ENCODE assay signal across 11 cellular contexts in genomic region chr22:27318516-27318915, GRCh38.
A peak's percentile ranks its signal among the peaks of the same experiment; 100 is the strongest.
DNase-seq lines count a peak whose midpoint lies in the region; ATAC-seq and TF ChIP-seq lines count a peak whose summit lies in the region.
"Had no signal": no experiment of that assay in that cellular context is flagged by ENCODE, and none has a peak within 500 bp of the region (broad histone marks: within the 10 kb centered on the region; RNA-seq: fewer than 3 reads in every experiment).

No MANE protein-coding gene starts in this region.

- no peak for TF ChIP-seq CTCF in MCF 10A (IDR thresholded peaks at IDR 0.05; ENCODE audit: unreplicated experiment)
- no peak for TF ChIP-seq CTCF in mammary epithelial cell (conservative IDR thresholded peaks at IDR 0.05 in 1 of 2, IDR thresholded peaks at IDR 0.05 in 1 of 2; ENCODE audit: extremely low read depth in 1 of 2, insufficient read depth in 1 of 2, low read depth in 1 of 2, low read length in 2 of 2)
- TF ChIP-seq CTCF in choroid plexus epithelial cell (conservative IDR thresholded peaks at IDR 0.05; ENCODE audit: low read depth, low read length): no peak
- no peak for TF ChIP-seq CTCF in Calu3 (IDR thresholded peaks at IDR 0.05; ENCODE audit: unreplicated experiment)

- BruUV-seq in MCF 10A (replicated peaks; lab: Mats Ljungman, UMichigan): no TSS peak
- BruUV-seq in mammary epithelial cell (replicated peaks; lab: Mats Ljungman, UMichigan): no TSS peak
- BruUV-seq in Calu3 (replicated peaks; lab: Mats Ljungman, UMichigan): no TSS peak

- no peak overlapping the region for H3K4me2 ChIP-seq in mammary epithelial cell (ENCODE audit: insufficient read depth, low read depth, low read length)

- ATAC-seq in aorta (ENCODE audit: low FRiP score): peak; percentile 31

- H3K4me3 Mint-ChIP-seq in MCF 10A (ENCODE audit: unreplicated experiment): no peak overlapping the region
- H3K4me3 Mint-ChIP-seq in Calu3 (ENCODE audit: low read depth, unreplicated experiment): no peak overlapping the region

- H3K36me3 ChIP-seq in mammary epithelial cell (ENCODE audit: insufficient read depth, low read length) (no peaks in the 10 kb centered on the region), aorta (ENCODE audit: control insufficient read depth in 1 of 2, insufficient read depth in 2 of 2, low read length in 1 of 2) (no peaks in the 10 kb centered on the region)

- WGBS in mammary epithelial cell (ENCODE audit: low coverage, missing lambda C conversion rate): 25% methylated on average over 3 of the region's 3 CpGs
- WGBS in aorta, 2 donors: 33 to 36% methylated on average over 3 of the region's 3 CpGs

- H2AFZ ChIP-seq in mammary epithelial cell (ENCODE audit: low read depth, low read length): no peak overlapping the region

- H3K27me3 ChIP-seq in mammary epithelial cell (ENCODE audit: insufficient read depth, low read length): peaks cover 7% of the 10 kb centered on the region
- H3K27me3 ChIP-seq in aorta (ENCODE audit: control insufficient read depth in 1 of 2, insufficient read depth in 2 of 2, low read length in 1 of 2): no peaks in the 10 kb centered on the region

- no peaks in the 10 kb centered on the region for H3K79me2 ChIP-seq in mammary epithelial cell (ENCODE audit: insufficient read depth, low read length)

- H3K4me1 Mint-ChIP-seq in MCF 10A (ENCODE audit: insufficient read depth, unreplicated experiment): peaks cover 14% of the 10 kb centered on the region
- H3K4me1 Mint-ChIP-seq in Calu3 (ENCODE audit: low read depth, unreplicated experiment): peaks cover 11% of the 10 kb centered on the region

- CTCF ChIA-PET in MCF 10A (lab: Yijun Ruan, JAX) (interaction anchor here (0.6 to 1.1 kb wide), 6 partner anchors 16 to 1388 kb away, joined by 3 to 4 read pairs (median 3); no protein-coding TSS in a partner anchor), mammary epithelial cell (lab: Charles Lee; ENCODE audit: low non-redundant PET) (no interaction called here), Calu3 (lab: Charles Lee) (no interaction called here)

- H3K27me3 Mint-ChIP-seq in MCF 10A (ENCODE audit: insufficient read depth, unreplicated experiment) (peaks cover 61% of the 10 kb centered on the region), Calu3 (ENCODE audit: unreplicated experiment) (peaks cover 35% of the 10 kb centered on the region)

- peak; percentile 22 for DNase-seq in MCF 10A (ENCODE audit: unreplicated experiment)
- no peak for DNase-seq in mammary epithelial cell
- peak; percentile 95 for DNase-seq in choroid plexus epithelial cell (ENCODE audit: low read depth)
- DNase-seq in iris pigment epithelial cell (ENCODE audit: low read depth): peak; percentile 85
- DNase-seq in aorta: peak in 1 of 2 donors; percentile 11
- DNase-seq in central memory CD4-positive, alpha-beta T cell: no peak
- no peak for DNase-seq in Calu3
- DNase-seq in NCI-H2081 treated with DMSO at 0.1 percent for 48 hours (lab: John Stamatoyannopoulos, UW): no peak
- DNase-seq: activated CD8-positive, alpha-beta memory T cell treated with anti-CD3 and anti-CD28 coated beads, Interleukin-2, amount 50 U/mL, for 4 hours; NCI-H524; posterior cingulate gyrus had no signal

- intact Hi-C loops in MCF 10A (cut with micrococcal nuclease) (no loop called here), mammary epithelial cell (cut with micrococcal nuclease) (no loop called here), aorta (cut with DNase I) (no loop called here), Calu3 (cut with micrococcal nuclease; ENCODE audit: unreplicated experiment) (no loop called here)

- no peak overlapping the region for H3K4me3 ChIP-seq in mammary epithelial cell (replicated peaks in 1 of 3; ENCODE audit: insufficient read depth in 1 of 3, low read depth in 2 of 3, low read length in 3 of 3)
- H3K4me3 ChIP-seq in choroid plexus epithelial cell (ENCODE audit: low read depth, low read length): no peak overlapping the region
- no peak overlapping the region for H3K4me3 ChIP-seq in aorta (ENCODE audit: low read length in 2 of 2)

- peaks cover 5% of the 10 kb centered on the region for H3K36me3 Mint-ChIP-seq in MCF 10A (ENCODE audit: insufficient read depth, unreplicated experiment)
- H3K36me3 Mint-ChIP-seq in Calu3 (ENCODE audit: insufficient read depth, unreplicated experiment): no peaks in the 10 kb centered on the region

- dilution Hi-C loops in mammary epithelial cell (cut with HindIII; ENCODE audit: low sequenced_read_pairs): no loop called here

- H3K9me3 Mint-ChIP-seq in MCF 10A (ENCODE audit: unreplicated experiment): peaks cover 6% of the 10 kb centered on the region
- no peaks in the 10 kb centered on the region for H3K9me3 Mint-ChIP-seq in Calu3 (ENCODE audit: low read depth, unreplicated experiment)

- no peak overlapping the region for H3K9ac ChIP-seq in mammary epithelial cell (ENCODE audit: insufficient read depth, low read length)

- in situ Hi-C loops in mammary epithelial cell (cut with MboI; ENCODE audit: low sequenced_read_pairs in 2 of 2): no loop called here

- H3K9me3 ChIP-seq in mammary epithelial cell (replicated peaks; ENCODE audit: insufficient read depth, low read length) (no peaks in the 10 kb centered on the region), aorta (ENCODE audit: control insufficient read depth, low read length) (no peaks in the 10 kb centered on the region)

- H3K27ac ChIP-seq in mammary epithelial cell (ENCODE audit: insufficient read depth, low read depth, low read length) (no peak overlapping the region), aorta (ENCODE audit: low read depth in 1 of 2, low read length in 2 of 2) (no peak overlapping the region)

- POLR2A ChIA-PET in MCF 10A (lab: Yijun Ruan, JAX): interaction anchor here (0.9 kb wide), 1 partner anchor 12 kb away, joined by 6 read pairs; no protein-coding TSS in a partner anchor

- H4K20me1 ChIP-seq in mammary epithelial cell (ENCODE audit: insufficient read depth, low read length): no peaks in the 10 kb centered on the region

- no peaks in the 10 kb centered on the region for H3K4me1 ChIP-seq in mammary epithelial cell (ENCODE audit: insufficient read depth, low read length)
- H3K4me1 ChIP-seq in aorta (ENCODE audit: control insufficient read depth in 1 of 2, insufficient read depth in 2 of 2, low read length in 2 of 2): no peaks in the 10 kb centered on the region

- H3K27ac Mint-ChIP-seq in MCF 10A (ENCODE audit: low read depth, unreplicated experiment) (no peak overlapping the region), Calu3 (ENCODE audit: unreplicated experiment) (no peak overlapping the region)

Comparison
In these comparisons a context has a peak if more than half of its experiments do, and no peak if none do; other contexts are left out.
1. DNase-seq: peak in MCF 10A (single experiment), choroid plexus epithelial cell (single experiment) and iris pigment epithelial cell (single experiment); none in mammary epithelial cell (single experiment), central memory CD4-positive, alpha-beta T cell (single experiment), Calu3 (single experiment) and NCI-H2081 treated with DMSO at 0.1 percent for 48 hours (single experiment).